ENCODE assay signal across 21 cellular contexts in genomic region chr17:72530409-72530808, GRCh38.
"Had no signal": no experiment of that assay in that cellular context is flagged by ENCODE, and none has a peak within 500 bp of the region (broad histone marks: within the 10 kb centered on the region; RNA-seq: fewer than 3 reads in every experiment).

No MANE protein-coding gene starts in this region.

- ATAC-seq: activated CD4-positive, CD25-positive, alpha-beta regulatory T cell treated with anti-CD3 and anti-CD28 coated beads, Interleukin-2, amount 50 U/mL, for 24 hours; effector memory CD8-positive, alpha-beta T cell; esophagus mucosa; left lobe of liver; natural killer cell had no signal

- H3K4me3 ChIP-seq: dorsolateral prefrontal cortex, ovary, prostate gland, right atrium auricular region, suprapubic skin, upper lobe of left lung had no signal

- DNase-seq: activated CD4-positive, alpha-beta memory T cell treated with anti-CD3 and anti-CD28 coated beads, Interleukin-2, amount 10 ng/mL, durations not matched to agents 7 days and 5 days; activated CD4-positive, alpha-beta T cell treated with anti-CD3 and anti-CD28 coated beads, Interleukin-2, amount 10 ng/mL, durations not matched to agents 24 days and 14 days; activated effector memory CD4-positive, alpha-beta T cell treated with anti-CD3 and anti-CD28 coated beads, Interleukin-2, amount 50 U/mL, for 16 hours; activated naive CD4-positive, alpha-beta T cell treated with anti-CD3 and anti-CD28 coated beads, Interleukin-2, amount 50 U/mL, for 16 hours; aorta; brain microvascular endothelial cell; central memory CD4-positive, alpha-beta T cell; dorsolateral prefrontal cortex; effector memory CD8-positive, alpha-beta T cell; foreskin melanocyte; kidney; natural killer cell; ovary; stimulated activated CD4-positive, alpha-beta T cell treated with anti-CD3 and anti-CD28 coated beads, Interleukin-4, amount 100 ng/mL, for 4 hours; upper lobe of left lung had no signal

- H3K27me3 ChIP-seq: brain microvascular endothelial cell, ovary, right atrium auricular region, suprapubic skin, upper lobe of left lung had no signal

- H3K36me3 ChIP-seq: ovary, prostate gland, right atrium auricular region, suprapubic skin, upper lobe of left lung had no signal

- H3K9me3 ChIP-seq: ovary, prostate gland, suprapubic skin, upper lobe of left lung had no signal

- H3K27ac ChIP-seq: brain microvascular endothelial cell, ovary, right atrium auricular region, suprapubic skin, upper lobe of left lung had no signal

- H3K4me1 ChIP-seq: right atrium auricular region, suprapubic skin, upper lobe of left lung had no signal
